ENCODE assay signal across 26 cellular contexts in the genomic region with DNA sequence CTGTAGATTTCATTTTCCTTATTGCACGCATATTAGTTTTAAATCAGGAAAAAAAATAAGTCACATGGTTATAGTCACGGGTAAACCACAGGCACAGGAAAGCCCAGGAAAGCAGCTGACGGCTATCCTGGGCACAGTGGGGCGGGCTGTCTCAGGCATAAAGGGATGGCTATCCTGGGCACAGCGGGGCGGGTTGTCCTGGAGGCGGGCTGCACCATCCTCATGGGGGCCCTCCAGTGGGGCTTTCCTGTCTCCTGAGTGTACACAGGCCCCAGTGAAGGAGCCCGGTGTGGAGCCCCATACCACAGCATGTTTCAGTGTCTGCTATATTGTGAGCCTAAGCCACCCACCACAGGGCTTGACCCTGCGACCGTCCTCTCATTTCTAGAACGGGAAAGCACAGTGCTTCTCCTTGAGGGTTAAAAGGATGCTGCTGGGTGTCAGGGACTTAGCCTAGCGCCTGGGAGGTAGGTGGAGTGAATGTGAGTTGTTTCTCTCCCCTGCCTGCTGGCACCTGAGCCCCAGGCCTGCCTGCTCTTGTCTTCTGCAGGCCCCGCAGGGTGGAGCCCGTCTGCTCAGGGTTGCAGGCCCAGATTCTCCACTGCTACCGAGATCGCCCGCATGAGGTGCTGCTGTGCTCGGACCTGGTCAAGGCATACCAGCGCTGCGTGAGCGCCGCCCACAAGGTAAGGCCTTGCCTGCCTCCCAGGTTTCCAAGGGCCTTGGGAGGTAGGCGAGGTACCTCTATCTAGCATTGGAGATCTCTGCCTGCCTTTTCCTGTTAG. TPM values are rescaled to one million over a fixed set of nuclear protein-coding genes. Genes with fewer than 3 reads are reported as not detected.
DNase-seq lines count a peak whose midpoint lies in the region; ATAC-seq, FAIRE-seq and TF ChIP-seq lines count a peak whose summit lies in the region.
"Had no signal": no experiment of that assay in that cellular context is flagged by ENCODE, and none has a peak within 500 bp of the region (broad histone marks: within the 10 kb centered on the region; RNA-seq: fewer than 3 reads in every experiment).

No MANE protein-coding gene starts in this region.

- no peak overlapping the region for H2AK5ac ChIP-seq in H1 (ENCODE audit: low read depth, low read length)

- H3K56ac ChIP-seq in H1 (replicated peaks; ENCODE audit: insufficient read length, low read depth, low read length), result no peak overlapping the region

- H3K4me3 Mint-ChIP-seq in naive B cell, result peak overlapping the region in 1 of 8 donors; percentile 80
- H3K4me3 Mint-ChIP-seq: CD8-positive, alpha-beta T cell; effector memory CD8-positive, alpha-beta T cell had no signal

- H3K79me1 ChIP-seq in H1 (ENCODE audit: low read depth, low read length), result no peaks in the 10 kb centered on the region

- no peak overlapping the region for H2BK12ac ChIP-seq in H1 (ENCODE audit: low read depth, low read length)

- H2BK5ac ChIP-seq in H1 (ENCODE audit: low read depth, low read length), result no peak overlapping the region; the same call in 1 of the 2 replicates

- peak in 1 of 2 experiments; percentile 20; a peak in 1 of 4 replicates for TF ChIP-seq RAD21 in H1 (IDR thresholded peaks at IDR 0.05 in 1 of 2, conservative IDR thresholded peaks at IDR 0.05 in 1 of 2; ENCODE audit: low read depth in 2 of 2, low read length in 2 of 2)

- peaks cover 99% of the 10 kb centered on the region for H3K4me1 ChIP-seq in BLaER1
- H3K4me1 ChIP-seq in H1 (replicated peaks in 1 of 4; ENCODE audit: control insufficient read depth in 3 of 4, insufficient read depth in 4 of 4, low read length in 3 of 4), result peaks cover 0 to 8% (median 7%) of the 10 kb centered on the region in 4 experiments; a peak in 3 of 7 replicates
- H3K4me1 ChIP-seq: uterus had no signal

- ATAC-seq in naive B cell (ENCODE audit: low read depth in 2 of 2) (no peak), GM19467 (IDR thresholded peaks at IDR 0.05; ENCODE audit: unreplicated experiment) (no peak), GM21447 (IDR thresholded peaks at IDR 0.05; ENCODE audit: unreplicated experiment) (no peak)
- ATAC-seq: CD8-positive, alpha-beta T cell; effector memory CD8-positive, alpha-beta T cell; left colon; right cardiac atrium had no signal

- H3K36me3 ChIP-seq in BLaER1, result no peaks in the 10 kb centered on the region
- no peaks in the 10 kb centered on the region for H3K36me3 ChIP-seq in H1 (ENCODE audit: control insufficient read depth in 2 of 4, insufficient read depth in 4 of 4, low read length in 3 of 4)
- H3K36me3 ChIP-seq in MG63, result peaks cover 3% of the 10 kb centered on the region; the same call in 1 of the 2 replicates
- H3K36me3 ChIP-seq: stomach, uterus had no signal

- peak overlapping the region in 4 of 6 donors; percentile 34 to 99 (median 66) for H3K27ac Mint-ChIP-seq in naive B cell
- H3K27ac Mint-ChIP-seq: CD8-positive, alpha-beta T cell had no signal

- H3K18ac ChIP-seq in H1 (ENCODE audit: extremely low read depth, low read length), result no peak overlapping the region

- no peak for TF ChIP-seq POLR2A in H1 (IDR thresholded peaks at IDR 0.05; ENCODE audit: control extremely low read depth in 1 of 2, low read depth in 2 of 2, low read length in 2 of 2)

- 88% methylated on average over 22 of the region's 23 CpGs; no CpG with 5 or more reads in 1 of the 2 experiments for WGBS in H1 (ENCODE audit: extremely low coverage in 1 of 2, insufficient coverage in 1 of 2, insufficient read length in 1 of 2, insufficient replicate concordance in 2 of 2, low coverage in 1 of 2, low lambda C conversion rate in 2 of 2, missing lambda C conversion rate in 1 of 2), 2 experiments

- no peaks in the 10 kb centered on the region for H3K9me3 ChIP-seq in BLaER1
- no peaks in the 10 kb centered on the region for H3K9me3 ChIP-seq in H1 (ENCODE audit: insufficient read depth in 2 of 2, low read depth in 1 of 2, low read length in 1 of 2)
- no peaks in the 10 kb centered on the region for H3K9me3 ChIP-seq in MG63
- H3K9me3 ChIP-seq: SK-N-SH, stomach, uterus had no signal

- TF ChIP-seq CTCF in H1 (IDR thresholded peaks at IDR 0.05; ENCODE audit: control extremely low read depth in 1 of 3, insufficient read depth in 1 of 3, low read depth in 1 of 3, low read length in 3 of 3), result no peak

- FAIRE-seq in H1 (lab: Jason Lieb, UNC), result no peak

- no peak overlapping the region for H4K8ac ChIP-seq in H1 (ENCODE audit: extremely low read depth, insufficient read depth, low read length)

- no peak overlapping the region for H3K14ac ChIP-seq in H1 (ENCODE audit: insufficient read length)

- H3K4me1 Mint-ChIP-seq in naive B cell, result peaks cover 5 to 41% (median 39%) of the 10 kb centered on the region in 3 donors

- H3K4ac ChIP-seq in H1 (replicated peaks; ENCODE audit: insufficient read length, low read depth, low read length), result no peak overlapping the region

- H3K79me2 ChIP-seq in H1 (ENCODE audit: control insufficient read depth in 1 of 2, insufficient read depth in 2 of 2, low read length in 2 of 2), result no peaks in the 10 kb centered on the region

- POLR2A ChIA-PET in H1 (lab: Charles Lee; ENCODE audit: partially characterized antibody), result no interaction called here

- H2BK120ac ChIP-seq in H1 (replicated peaks; ENCODE audit: low read depth, low read length), result no peak overlapping the region

- H3K23ac ChIP-seq in H1 (ENCODE audit: insufficient read length), result no peak overlapping the region

- H3K23me2 ChIP-seq in H1 (ENCODE audit: low read depth, low read length), result no peaks in the 10 kb centered on the region

- H4K5ac ChIP-seq in H1 (ENCODE audit: insufficient read length, low read depth, low read length), result no peak overlapping the region

- peak overlapping the region; percentile 57 for H3K27ac ChIP-seq in BLaER1
- no peak overlapping the region for H3K27ac ChIP-seq in H1 (ENCODE audit: low read depth, low read length)
- H3K27ac ChIP-seq: PC-9, stomach, uterus had no signal

- H3K4me3 ChIP-seq in BLaER1 (no peak overlapping the region; the same call in 1 of the 2 replicates), H1 (ENCODE audit: extremely low read depth in 1 of 4, insufficient read depth in 2 of 4, low read depth in 3 of 4, low read length in 4 of 4) (no peak overlapping the region), MG63 (no peak overlapping the region)
- H3K4me3 ChIP-seq: PC-9, stomach, uterus had no signal

- no peak overlapping the region for H2AFZ ChIP-seq in H1 (ENCODE audit: low read length)
- H2AFZ ChIP-seq: PC-9 had no signal

- H3K9ac ChIP-seq in BLaER1, result no peak overlapping the region
- H3K9ac ChIP-seq in H1 (replicated peaks in 1 of 4; ENCODE audit: extremely low read depth in 1 of 4, low read depth in 3 of 4, low read length in 3 of 4), result no peak overlapping the region
- H3K9ac ChIP-seq: SK-N-SH had no signal

- H3K4me2 ChIP-seq in BLaER1 (peak overlapping the region; percentile 92), H1 (ENCODE audit: insufficient read depth in 1 of 2, low read depth in 2 of 2, low read length in 2 of 2) (no peak overlapping the region)
- H3K4me2 ChIP-seq: PC-9, SK-N-SH had no signal

- no peaks in the 10 kb centered on the region for H3K9me3 Mint-ChIP-seq in naive B cell
- H3K9me3 Mint-ChIP-seq: CD8-positive, alpha-beta T cell; effector memory CD8-positive, alpha-beta T cell had no signal

- H3K27me3 Mint-ChIP-seq in naive B cell, result no peaks in the 10 kb centered on the region
- H3K27me3 Mint-ChIP-seq: effector memory CD8-positive, alpha-beta T cell had no signal

- no peak overlapping the region for H2BK20ac ChIP-seq in H1 (ENCODE audit: low read length)

- no peak for TF ChIP-seq EP300 in H1 (IDR thresholded peaks at IDR 0.05; ENCODE audit: borderline replicate concordance in 1 of 2, low read depth in 2 of 2, low read length in 2 of 2)

- H2BK15ac ChIP-seq in H1 (ENCODE audit: low read length), result no peak overlapping the region

- peak overlapping the region; percentile 6 for H4K91ac ChIP-seq in H1 (replicated peaks; ENCODE audit: insufficient read length, low read length)

- H3K27me3 ChIP-seq in BLaER1 (no peaks in the 10 kb centered on the region), H1 (replicated peaks in 1 of 4; ENCODE audit: control insufficient read depth in 3 of 4, extremely low read depth in 1 of 4, insufficient read depth in 3 of 4, low read length in 3 of 4) (no peaks in the 10 kb centered on the region), MG63 (no peaks in the 10 kb centered on the region)
- H3K27me3 ChIP-seq: stomach, uterus had no signal

- H4K20me1 ChIP-seq in BLaER1 (peaks cover 21% of the 10 kb centered on the region), H1 (replicated peaks in 1 of 2; ENCODE audit: control insufficient read depth in 1 of 2, insufficient read depth in 2 of 2, low read length in 2 of 2) (peaks cover 0 to 2% of the 10 kb centered on the region in 2 experiments)

- CTCF ChIA-PET in H1 (lab: Charles Lee; ENCODE audit: partially characterized antibody), result interaction anchor here (1.4 to 1.5 kb wide), 2 partner anchors 19 to 205 kb away, joined by 3 to 4 read pairs; no protein-coding TSS in a partner anchor

- H3K36me3 Mint-ChIP-seq in naive B cell, result no peaks in the 10 kb centered on the region

- DNase-seq in HPDE6-E6E7 (ENCODE audit: extremely low spot score) (peak; percentile 78), H1 (ENCODE audit: low read depth in 1 of 2, low spot score in 2 of 2) (no peak), naive B cell (no peak), T-helper 1 cell (no peak), MG63 (no peak)
- DNase-seq: activated CD4-positive, alpha-beta T cell treated with anti-CD3 and anti-CD28 coated beads for 48 hours; activated CD8-positive, alpha-beta memory T cell treated with anti-CD3 and anti-CD28 coated beads, Interleukin-2, amount 50 U/mL, for 48 hours; activated gamma-delta T cell treated with Interleukin-2 at 50 U/mL for 16 hours; amniotic stem cell; CD8-positive, alpha-beta T cell; effector memory CD8-positive, alpha-beta T cell; hypothalamus; KG1; NCI-H1048; NCI-H774; occipital lobe; PC-9; SK-N-SH; stimulated activated CD4-positive, alpha-beta T cell treated with anti-CD3 and anti-CD28 coated beads, Interleukin-1b, Interleukin-23, amount 100 ng/mL, for 48 hours; stomach; uterus had no signal

TF ChIP-seq in H1, 55 proteins besides CTCF, POLR2A, EP300 and RAD21 (continues in another document):
- TF ChIP-seq GABPA (IDR thresholded peaks at IDR 0.05; ENCODE audit: borderline replicate concordance, insufficient read depth, low read length) (no peak), KDM5A (IDR thresholded peaks at IDR 0.05; ENCODE audit: low read length) (no peak)

RNA-seq across cellular contexts. Expression of a gene that starts 25.9 kb away (rescaled TPM):
- 47.5 and 50.8 TPM in 2 replicates for total RNA-seq in H1 (2021; fragmentation: NEBNext Ultra II Directional; extraction: Animal tissue kit (Norgen Biotek cat#: 25700))
- 54.9 and 81.4 TPM in 2 replicates for polyA plus RNA-seq in H1 (2011; rRNA removed)
- 51.2 TPM for polyA plus RNA-seq in H1 (2011; cell fraction: cytosol; rRNA removed)
- polyA plus RNA-seq in H1 (2011; cell fraction: nucleus; rRNA removed), result 191 TPM
- polyA plus RNA-seq in H1 (2012, experiment 1 of 2), result 36.1 to 53.1 TPM (median 42.4 TPM) in 4 replicates
- polyA plus RNA-seq in H1 (2012, experiment 2 of 2), result 26.1 TPM
- 40.4 TPM for polyA plus RNA-seq in H1 (2013, experiment 1 of 2)
- polyA plus RNA-seq in H1 (2013, experiment 2 of 2), result 38.5 TPM
- 104 and 131 TPM in 2 replicates for polyA minus RNA-seq in H1 (2011; rRNA and poly(A)+ RNA removed)
- polyA minus RNA-seq in H1 (2011; cell fraction: cytosol; rRNA and poly(A)+ RNA removed), result 53.8 TPM
- 70.5 TPM for polyA minus RNA-seq in H1 (2011; cell fraction: nucleus; rRNA and poly(A)+ RNA removed)
- under 1 TPM in 5 of 6 donors, not detected in 1; 0.08 to 0.76 (median 0.28) TPM for polyA plus RNA-seq in naive B cell (ENCODE audit: low read depth in 6 of 6)
- total RNA-seq in MG63 (2014; rRNA removed; shearing (Covaris generic); ENCODE audit: low replicate concordance), result 29.7 and 54.2 TPM in 2 replicates
